Comparison of ENCODE assay signal across 8 cellular contexts in genomic region chr3:132549890-132550578, GRCh38. TPM values are rescaled to one million over a fixed set of nuclear protein-coding genes. Genes with fewer than 3 reads are reported as not detected.
DNase-seq lines count a peak whose midpoint lies in the region; ATAC-seq and TF ChIP-seq lines count a peak whose summit lies in the region.

No MANE protein-coding gene starts in this region.

- H3K4me3 Mint-ChIP-seq in activated T-helper 1 cell treated with anti-CD3 and anti-CD28 coated beads, Interleukin-12 subunit alpha, Interleukin-12 subunit beta, Interleukin-2, Interleukin-4 antibody, amounts not matched to agents 30 ng/mL and 10 ng/mL and 1 ng/mL, durations not matched to agents 14 hours and 24 hours and 36 hours, result peak overlapping the region; percentile 69

- peak overlapping the region; percentile 95 for H3K27ac Mint-ChIP-seq in activated T-helper 1 cell treated with anti-CD3 and anti-CD28 coated beads, Interleukin-12 subunit alpha, Interleukin-12 subunit beta, Interleukin-2, Interleukin-4 antibody, amounts not matched to agents 30 ng/mL and 10 ng/mL and 1 ng/mL, durations not matched to agents 14 hours and 24 hours and 36 hours

- H3K4me1 ChIP-seq in subcutaneous abdominal adipose tissue (ENCODE audit: control insufficient read depth in 5 of 5, insufficient read depth in 5 of 5, low read length in 5 of 5) (peaks cover 2 to 28% (median 18%) of the 10 kb centered on the region in 5 donors), BE2C (no peaks in the 10 kb centered on the region)

- H3K9me3 ChIP-seq in subcutaneous abdominal adipose tissue (ENCODE audit: control insufficient read depth in 5 of 5, low read length in 5 of 5) (no peaks in the 10 kb centered on the region), BE2C (no peaks in the 10 kb centered on the region)

- peak overlapping the region; percentile 30 for H3K27ac ChIP-seq in subcutaneous abdominal adipose tissue (ENCODE audit: low read depth, low read length)

- no peaks in the 10 kb centered on the region for H3K36me3 ChIP-seq in subcutaneous abdominal adipose tissue (ENCODE audit: control insufficient read depth in 5 of 5, insufficient read depth in 5 of 5, low read length in 5 of 5)
- H3K36me3 ChIP-seq in BE2C, result no peaks in the 10 kb centered on the region

- H3K27me3 ChIP-seq in subcutaneous abdominal adipose tissue (ENCODE audit: control insufficient read depth in 5 of 5, insufficient read depth in 4 of 5, low read length in 5 of 5) (no peaks in the 10 kb centered on the region), BE2C (no peaks in the 10 kb centered on the region)

- no peak overlapping the region for H3K9ac ChIP-seq in subcutaneous abdominal adipose tissue (ENCODE audit: low read length in 5 of 5)

- H3K27me3 Mint-ChIP-seq in activated T-helper 1 cell treated with anti-CD3 and anti-CD28 coated beads, Interleukin-12 subunit alpha, Interleukin-12 subunit beta, Interleukin-2, Interleukin-4 antibody, amounts not matched to agents 30 ng/mL and 10 ng/mL and 1 ng/mL, durations not matched to agents 14 hours and 24 hours and 36 hours (ENCODE audit: insufficient read depth), result no peaks in the 10 kb centered on the region

- peaks cover 63% of the 10 kb centered on the region for H3K4me1 Mint-ChIP-seq in activated T-helper 1 cell treated with anti-CD3 and anti-CD28 coated beads, Interleukin-12 subunit alpha, Interleukin-12 subunit beta, Interleukin-2, Interleukin-4 antibody, amounts not matched to agents 30 ng/mL and 10 ng/mL and 1 ng/mL, durations not matched to agents 14 hours and 24 hours and 36 hours (ENCODE audit: low read depth)

- TF ChIP-seq CTCF in BE2C (IDR thresholded peaks at IDR 0.05; ENCODE audit: low read depth, low read length), result no peak

- intact Hi-C loops in left ventricle myocardium superior (cut with micrococcal nuclease), result no loop called here
- intact Hi-C loops in cardiac septum (cut with DNase I), result no loop called here
- intact Hi-C loops in activated T-helper 1 cell treated with anti-CD3 and anti-CD28 coated beads, Interleukin-12 subunit alpha, Interleukin-12 subunit beta, Interleukin-2, Interleukin-4 antibody, amounts not matched to agents 30 ng/mL and 10 ng/mL and 1 ng/mL, durations not matched to agents 14 hours and 24 hours and 36 hours (cut with micrococcal nuclease), result loop anchor here (1.0 kb wide), 4 partner anchors 8 to 133 kb away; partner anchors contain the start of gene DNAJC13
- intact Hi-C loops in posterior cingulate gyrus (cut with DNase I), result no loop called here

- ATAC-seq in left ventricle myocardium superior, result peak; percentile 37
- ATAC-seq in HG03060 (IDR thresholded peaks at IDR 0.05; ENCODE audit: low read depth, unreplicated experiment), result peak; percentile 86

- no peak for DNase-seq in left ventricle myocardium superior
- DNase-seq in cardiac septum (ENCODE audit: low spot score), result no peak
- DNase-seq in activated T-helper 1 cell treated with anti-CD3 and anti-CD28 coated beads, Interleukin-12 subunit alpha, Interleukin-12 subunit beta, Interleukin-2, Interleukin-4 antibody, amounts not matched to agents 30 ng/mL and 10 ng/mL and 1 ng/mL, durations not matched to agents 14 hours and 24 hours and 36 hours (ENCODE audit: low spot score), result no peak
- DNase-seq in posterior cingulate gyrus, result no peak
- no peak for DNase-seq in BE2C
- DNase-seq in germinal center (ENCODE audit: low spot score), result no peak

- peaks cover 7% of the 10 kb centered on the region for H3K9me3 Mint-ChIP-seq in activated T-helper 1 cell treated with anti-CD3 and anti-CD28 coated beads, Interleukin-12 subunit alpha, Interleukin-12 subunit beta, Interleukin-2, Interleukin-4 antibody, amounts not matched to agents 30 ng/mL and 10 ng/mL and 1 ng/mL, durations not matched to agents 14 hours and 24 hours and 36 hours

- H3K36me3 Mint-ChIP-seq in activated T-helper 1 cell treated with anti-CD3 and anti-CD28 coated beads, Interleukin-12 subunit alpha, Interleukin-12 subunit beta, Interleukin-2, Interleukin-4 antibody, amounts not matched to agents 30 ng/mL and 10 ng/mL and 1 ng/mL, durations not matched to agents 14 hours and 24 hours and 36 hours (ENCODE audit: low read depth), result peaks cover 15% of the 10 kb centered on the region

- no peak overlapping the region for H3K4me3 ChIP-seq in subcutaneous abdominal adipose tissue (ENCODE audit: low read depth in 1 of 5, low read length in 5 of 5)
- H3K4me3 ChIP-seq in BE2C (ENCODE audit: low read depth, low read length), result no peak overlapping the region

RNA-seq across cellular contexts. Expression of gene ACKR4, which starts 47.0 kb away (rescaled TPM):
- total RNA-seq in left ventricle myocardium superior (1.4 TPM), cardiac septum (1.6 TPM)
- 0.15 and 0.16 TPM in 2 replicates for total RNA-seq in activated T-helper 1 cell treated with anti-CD3 and anti-CD28 coated beads, Interleukin-12 subunit alpha, Interleukin-12 subunit beta, Interleukin-2, Interleukin-4 antibody, amounts not matched to agents 30 ng/mL and 10 ng/mL and 1 ng/mL, durations not matched to agents 14 hours and 24 hours and 36 hours
- polyA plus RNA-seq in BE2C (2012; ENCODE audit: insufficient read depth, insufficient read length, low read depth), result not detected
